ENCODE assay signal across 38 cellular contexts in genomic region chr4:182678590-182678989, GRCh38.
"Had no signal": no experiment of that assay in that cellular context is flagged by ENCODE, and none has a peak within 500 bp of the region (broad histone marks: within the 10 kb centered on the region; RNA-seq: fewer than 3 reads in every experiment).

No MANE protein-coding gene starts in this region.

- H3K9me3 ChIP-seq: ascending aorta had no signal

- H3K9me3 Mint-ChIP-seq: activated B cell treated with CpG ODN at 0.5 μM for 24 hours; activated CD4-positive, alpha-beta memory T cell treated with anti-CD3 and anti-CD28 coated beads, Interleukin-2, amount 10 ng/mL, durations not matched to agents 7 days and 5 days; activated CD4-positive, alpha-beta T cell treated with anti-CD3 and anti-CD28 coated beads, Interleukin-2, amount 10 ng/mL, durations not matched to agents 7 days and 5 days; activated naive CD4-positive, alpha-beta T cell treated with anti-CD3 and anti-CD28 coated beads, Interleukin-2, amount 10 ng/mL, durations not matched to agents 7 days and 5 days; activated naive CD4-positive, alpha-beta T cell treated with anti-CD3 and anti-CD28 coated beads, Interleukin-2, amount 50 U/mL, for 24 hours; activated naive CD8-positive, alpha-beta T cell treated with anti-CD3 and anti-CD28 coated beads, Interleukin-2, amount 10 ng/mL, durations not matched to agents 7 days and 5 days; activated naive CD8-positive, alpha-beta T cell treated with anti-CD3 and anti-CD28 coated beads, Interleukin-2, amount 50 U/mL, for 24 hours; activated T-cell treated with anti-CD3 and anti-CD28 coated beads, Interleukin-2, amount 50 U/mL, for 24 hours; activated T-helper 2 cell treated with anti-CD3 and anti-CD28 coated beads, Interferon-gamma antibody, Interleukin-2, Interleukin-4, amounts not matched to agents 10 μg/mL and 5 μg/mL and 100 μg/mL, durations not matched to agents 14 hours and 24 hours and 36 hours; brain; T-helper 1 cell treated with Interleukin-12 subunit alpha and Interleukin-12 subunit beta and Interleukin-4 antibody, amounts not matched to agents 30 μg/mL and 1 μg/mL, for 36 hours; T-helper 2 cell treated with Interferon-gamma antibody and Interleukin-4, amounts not matched to agents 5 μg/mL and 100 μg/mL, for 36 hours had no signal

- H3K27me3 Mint-ChIP-seq: activated CD4-positive, alpha-beta memory T cell treated with anti-CD3 and anti-CD28 coated beads, Interleukin-2, amount 10 ng/mL, durations not matched to agents 7 days and 5 days; activated CD4-positive, alpha-beta T cell treated with anti-CD3 and anti-CD28 coated beads, Interleukin-2, amount 10 ng/mL, durations not matched to agents 7 days and 5 days; activated CD8-positive, alpha-beta memory T cell treated with anti-CD3 and anti-CD28 coated beads, Interleukin-2, amount 10 ng/mL, durations not matched to agents 7 days and 5 days; activated naive CD4-positive, alpha-beta T cell treated with anti-CD3 and anti-CD28 coated beads, Interleukin-2, amount 10 ng/mL, durations not matched to agents 7 days and 5 days; activated naive CD8-positive, alpha-beta T cell treated with anti-CD3 and anti-CD28 coated beads, Interleukin-2, amount 10 ng/mL, durations not matched to agents 7 days and 5 days had no signal

- H3K4me1 Mint-ChIP-seq: activated B cell treated with CpG ODN at 0.5 μM for 24 hours; activated CD4-positive, alpha-beta memory T cell treated with anti-CD3 and anti-CD28 coated beads, Interleukin-2, amount 10 ng/mL, durations not matched to agents 7 days and 5 days; activated CD4-positive, alpha-beta T cell treated with anti-CD3 and anti-CD28 coated beads for 36 hours; activated CD4-positive, alpha-beta T cell treated with anti-CD3 and anti-CD28 coated beads, Interleukin-2, amount 10 ng/mL, durations not matched to agents 7 days and 5 days; activated CD8-positive, alpha-beta memory T cell treated with anti-CD3 and anti-CD28 coated beads, Interleukin-2, amount 10 ng/mL, durations not matched to agents 7 days and 5 days; activated naive CD4-positive, alpha-beta T cell treated with anti-CD3 and anti-CD28 coated beads, Interleukin-2, amount 10 ng/mL, durations not matched to agents 7 days and 5 days; activated naive CD4-positive, alpha-beta T cell treated with anti-CD3 and anti-CD28 coated beads, Interleukin-2, amount 50 U/mL, for 24 hours; activated naive CD8-positive, alpha-beta T cell treated with anti-CD3 and anti-CD28 coated beads, Interleukin-2, amount 10 ng/mL, durations not matched to agents 7 days and 5 days; activated naive CD8-positive, alpha-beta T cell treated with anti-CD3 and anti-CD28 coated beads, Interleukin-2, amount 50 U/mL, for 24 hours had no signal

- H3K36me3 ChIP-seq: ascending aorta, cardiac muscle cell had no signal

- H3K4me1 ChIP-seq: ascending aorta had no signal

- H3K27ac Mint-ChIP-seq: activated B cell treated with CpG ODN at 0.5 μM for 24 hours; activated CD4-positive, alpha-beta memory T cell treated with anti-CD3 and anti-CD28 coated beads, Interleukin-2, amount 10 ng/mL, durations not matched to agents 7 days and 5 days; activated CD4-positive, alpha-beta T cell treated with anti-CD3 and anti-CD28 coated beads for 36 hours; activated CD4-positive, alpha-beta T cell treated with anti-CD3 and anti-CD28 coated beads, Interleukin-2, amount 10 ng/mL, durations not matched to agents 7 days and 5 days; activated CD8-positive, alpha-beta memory T cell treated with anti-CD3 and anti-CD28 coated beads, Interleukin-2, amount 10 ng/mL, durations not matched to agents 7 days and 5 days; activated CD8-positive, alpha-beta T cell treated with anti-CD3 and anti-CD28 coated beads, Interleukin-2, amount 10 ng/mL, durations not matched to agents 7 days and 5 days; activated naive CD4-positive, alpha-beta T cell treated with anti-CD3 and anti-CD28 coated beads, Interleukin-2, amount 10 ng/mL, durations not matched to agents 7 days and 5 days; activated naive CD4-positive, alpha-beta T cell treated with anti-CD3 and anti-CD28 coated beads, Interleukin-2, amount 50 U/mL, for 24 hours; activated naive CD8-positive, alpha-beta T cell; activated naive CD8-positive, alpha-beta T cell treated with anti-CD3 and anti-CD28 coated beads, Interleukin-2, amount 10 ng/mL, durations not matched to agents 7 days and 5 days; activated naive CD8-positive, alpha-beta T cell treated with anti-CD3 and anti-CD28 coated beads, Interleukin-2, amount 50 U/mL, for 24 hours; activated T-cell treated with anti-CD3 and anti-CD28 coated beads, Interleukin-2, amount 50 U/mL, for 24 hours; activated T-helper 2 cell treated with anti-CD3 and anti-CD28 coated beads, Interferon-gamma antibody, Interleukin-2, Interleukin-4, amounts not matched to agents 10 μg/mL and 5 μg/mL and 100 μg/mL, durations not matched to agents 14 hours and 24 hours and 36 hours; T-helper 1 cell treated with Interleukin-12 subunit alpha and Interleukin-12 subunit beta and Interleukin-4 antibody, amounts not matched to agents 30 μg/mL and 1 μg/mL, for 36 hours; T-helper 2 cell treated with Interferon-gamma antibody and Interleukin-4, amounts not matched to agents 5 μg/mL and 100 μg/mL, for 36 hours had no signal

- H3K4me3 ChIP-seq: ascending aorta, cardiac muscle cell had no signal

- H3K27ac ChIP-seq: ascending aorta, cardiac muscle cell, VCaP had no signal

- H3K27me3 ChIP-seq: ascending aorta, cardiac muscle cell had no signal

- H3K4me3 Mint-ChIP-seq: activated B cell treated with CpG ODN at 0.5 μM for 24 hours; activated CD4-positive, alpha-beta memory T cell treated with anti-CD3 and anti-CD28 coated beads, Interleukin-2, amount 10 ng/mL, durations not matched to agents 7 days and 5 days; activated CD4-positive, alpha-beta T cell treated with anti-CD3 and anti-CD28 coated beads for 36 hours; activated CD4-positive, alpha-beta T cell treated with anti-CD3 and anti-CD28 coated beads, Interleukin-2, amount 10 ng/mL, durations not matched to agents 7 days and 5 days; activated CD8-positive, alpha-beta memory T cell treated with anti-CD3 and anti-CD28 coated beads, Interleukin-2, amount 10 ng/mL, durations not matched to agents 7 days and 5 days; activated CD8-positive, alpha-beta T cell treated with anti-CD3 and anti-CD28 coated beads, Interleukin-2, amount 10 ng/mL, durations not matched to agents 7 days and 5 days; activated naive CD4-positive, alpha-beta T cell treated with anti-CD3 and anti-CD28 coated beads, Interleukin-2, amount 10 ng/mL, durations not matched to agents 7 days and 5 days; activated naive CD4-positive, alpha-beta T cell treated with anti-CD3 and anti-CD28 coated beads, Interleukin-2, amount 50 U/mL, for 24 hours; activated naive CD8-positive, alpha-beta T cell; activated naive CD8-positive, alpha-beta T cell treated with anti-CD3 and anti-CD28 coated beads, Interleukin-2, amount 10 ng/mL, durations not matched to agents 7 days and 5 days; activated naive CD8-positive, alpha-beta T cell treated with anti-CD3 and anti-CD28 coated beads, Interleukin-2, amount 50 U/mL, for 24 hours; activated T-cell treated with anti-CD3 and anti-CD28 coated beads, Interleukin-2, amount 50 U/mL, for 24 hours; T-helper 1 cell treated with Interleukin-12 subunit alpha and Interleukin-12 subunit beta and Interleukin-4 antibody, amounts not matched to agents 30 μg/mL and 1 μg/mL, for 36 hours; T-helper 2 cell treated with Interferon-gamma antibody and Interleukin-4, amounts not matched to agents 5 μg/mL and 100 μg/mL, for 36 hours had no signal

- H3K36me3 Mint-ChIP-seq: activated CD8-positive, alpha-beta memory T cell treated with anti-CD3 and anti-CD28 coated beads, Interleukin-2, amount 10 ng/mL, durations not matched to agents 7 days and 5 days; activated naive CD4-positive, alpha-beta T cell treated with anti-CD3 and anti-CD28 coated beads, Interleukin-2, amount 10 ng/mL, durations not matched to agents 7 days and 5 days; activated naive CD4-positive, alpha-beta T cell treated with anti-CD3 and anti-CD28 coated beads, Interleukin-2, amount 50 U/mL, for 24 hours; activated naive CD8-positive, alpha-beta T cell; activated naive CD8-positive, alpha-beta T cell treated with anti-CD3 and anti-CD28 coated beads, Interleukin-2, amount 10 ng/mL, durations not matched to agents 7 days and 5 days had no signal

- DNase-seq: activated B cell treated with CpG ODN at 0.5 μM for 24 hours; activated CD4-positive, alpha-beta memory T cell treated with anti-CD3 and anti-CD28 coated beads, Interleukin-2, amount 10 ng/mL, durations not matched to agents 7 days and 5 days; activated CD4-positive, alpha-beta T cell treated with anti-CD3 and anti-CD28 coated beads for 1 hour; activated CD4-positive, alpha-beta T cell treated with anti-CD3 and anti-CD28 coated beads for 36 hours; activated CD4-positive, alpha-beta T cell treated with anti-CD3 and anti-CD28 coated beads for 48 hours; activated CD4-positive, alpha-beta T cell treated with anti-CD3 and anti-CD28 coated beads, Interleukin-2, amount 10 ng/mL, durations not matched to agents 7 days and 5 days; activated CD4-positive, alpha-beta T cell treated with anti-CD3 and anti-CD28 coated beads, Interleukin-2, amount 50 U/mL, for 48 hours; activated CD8-positive, alpha-beta memory T cell treated with anti-CD3 and anti-CD28 coated beads for 24 hours; activated CD8-positive, alpha-beta memory T cell treated with anti-CD3 and anti-CD28 coated beads, Interleukin-2, amount 10 ng/mL, durations not matched to agents 7 days and 5 days; activated CD8-positive, alpha-beta memory T cell treated with anti-CD3 and anti-CD28 coated beads, Interleukin-2, amount 50 U/mL, for 48 hours; activated CD8-positive, alpha-beta T cell treated with anti-CD3 and anti-CD28 coated beads, Interleukin-2, amount 10 ng/mL, durations not matched to agents 7 days and 5 days; activated effector memory CD4-positive, alpha-beta T cell treated with Interleukin-2 at 50 U/mL for 16 hours; activated gamma-delta T cell; activated naive CD4-positive, alpha-beta T cell treated with anti-CD3 and anti-CD28 coated beads, Interleukin-2, amount 10 ng/mL, durations not matched to agents 7 days and 5 days; activated naive CD4-positive, alpha-beta T cell treated with Interleukin-2 at 50 U/mL for 16 hours; activated naive CD8-positive, alpha-beta T cell treated with anti-CD3 and anti-CD28 coated beads, Interleukin-2, amount 10 ng/mL, durations not matched to agents 7 days and 5 days; activated naive CD8-positive, alpha-beta T cell treated with anti-CD3 and anti-CD28 coated beads, Interleukin-2, amount 50 U/mL, for 24 hours; activated T-cell treated with anti-CD3 and anti-CD28 coated beads, Interleukin-2, amount 50 U/mL, for 24 hours; activated T-cell treated with anti-CD3 and anti-CD28 coated beads, Interleukin-2, amount 50 U/mL, for 48 hours; amygdala; anterior cingulate cortex; central memory CD4-positive, alpha-beta T cell; SW 1271; T-helper 1 cell; T-helper 2 cell; T-helper 9 cell had no signal

- FAIRE-seq: bronchial epithelial cell, TTC549 had no signal

- ATAC-seq: activated CD4-positive, alpha-beta T cell treated with anti-CD3 and anti-CD28 coated beads for 36 hours; activated CD4-positive, CD25-positive, alpha-beta regulatory T cell treated with anti-CD3 and anti-CD28 coated beads, Interleukin-2, amount 50 U/mL, for 24 hours; activated CD8-positive, alpha-beta memory T cell treated with anti-CD3 and anti-CD28 coated beads, Interleukin-2, amount 10 ng/mL, durations not matched to agents 7 days and 5 days; activated CD8-positive, alpha-beta T cell treated with anti-CD3 and anti-CD28 coated beads, Interleukin-2, amount 10 ng/mL, durations not matched to agents 7 days and 5 days; activated naive CD8-positive, alpha-beta T cell treated with anti-CD3 and anti-CD28 coated beads, Interleukin-2, amount 50 U/mL, for 24 hours had no signal
